In the genomic region with DNA sequence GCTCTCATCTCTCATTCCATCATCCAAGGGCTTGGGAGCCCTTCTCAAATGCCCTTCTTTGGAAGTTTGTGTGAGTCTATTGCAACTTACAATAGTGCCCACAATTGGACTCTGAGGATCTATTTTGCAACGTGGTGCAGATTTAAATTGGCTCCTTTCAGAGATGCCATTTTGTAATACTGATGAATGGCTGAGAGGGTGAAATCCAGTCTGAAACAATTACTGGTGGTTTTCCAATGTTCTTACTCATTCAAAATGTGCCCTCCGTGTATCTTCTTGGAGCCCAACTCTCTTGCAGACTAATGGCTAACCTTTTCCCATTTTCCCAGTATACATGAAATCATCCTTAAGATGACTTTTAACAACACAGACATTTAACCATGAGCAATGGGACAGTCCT, we compare ENCODE assay signal across 2 cellular contexts.
TF ChIP-seq lines count a peak whose summit lies in the region.

No MANE protein-coding gene starts in this region.

TF ChIP-seq in liver, 16 proteins besides CTCF, POLR2A, EP300 and RAD21 (continued from another document):
- TF ChIP-seq, protein P1, sequence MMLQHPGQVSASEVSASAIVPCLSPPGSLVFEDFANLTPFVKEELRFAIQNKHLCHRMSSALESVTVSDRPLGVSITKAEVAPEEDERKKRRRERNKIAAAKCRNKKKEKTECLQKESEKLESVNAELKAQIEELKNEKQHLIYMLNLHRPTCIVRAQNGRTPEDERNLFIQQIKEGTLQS (IDR thresholded peaks at IDR 0.05): no peak

TF ChIP-seq in HepG2, 621 proteins besides CTCF, POLR2A, EP300 and RAD21 (continued from another document):
- TF ChIP-seq CEBPB (IDR thresholded peaks at IDR 0.05; ENCODE audit: borderline replicate concordance, low read depth, low read length) (no peak), BCL6 (CRISPR knock-in tag; IDR thresholded peaks at IDR 0.05) (no peak)
- TF ChIP-seq, protein P2, sequence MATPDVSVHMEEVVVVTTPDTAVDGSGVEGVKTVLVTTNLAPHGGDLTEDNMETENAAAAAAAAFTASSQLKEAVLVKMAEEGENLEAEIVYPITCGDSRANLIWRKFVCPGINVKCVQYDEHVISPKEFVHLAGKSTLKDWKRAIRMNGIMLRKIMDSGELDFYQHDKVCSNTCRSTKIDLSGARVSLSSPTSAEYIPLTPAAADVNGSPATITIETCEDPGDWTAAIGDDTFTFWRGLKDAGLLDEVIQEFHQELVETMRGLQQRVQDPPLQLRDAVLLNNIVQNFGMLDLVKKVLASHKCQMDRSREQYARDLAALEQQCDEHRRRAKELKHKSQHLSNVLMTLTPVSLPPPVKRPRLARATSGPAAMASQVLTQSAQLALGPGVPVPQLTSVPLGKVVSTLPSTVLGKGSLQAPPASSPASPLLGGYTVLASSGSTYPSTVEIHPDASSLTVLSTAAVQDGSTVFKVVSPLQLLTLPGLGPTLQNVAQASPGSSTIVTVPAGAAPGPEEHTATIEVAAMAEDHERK (CRISPR knock-in tag; IDR thresholded peaks at IDR 0.05; ENCODE audit: low read depth): no peak
